Comparison of ENCODE assay signal across 8 cellular contexts in the genomic region with DNA sequence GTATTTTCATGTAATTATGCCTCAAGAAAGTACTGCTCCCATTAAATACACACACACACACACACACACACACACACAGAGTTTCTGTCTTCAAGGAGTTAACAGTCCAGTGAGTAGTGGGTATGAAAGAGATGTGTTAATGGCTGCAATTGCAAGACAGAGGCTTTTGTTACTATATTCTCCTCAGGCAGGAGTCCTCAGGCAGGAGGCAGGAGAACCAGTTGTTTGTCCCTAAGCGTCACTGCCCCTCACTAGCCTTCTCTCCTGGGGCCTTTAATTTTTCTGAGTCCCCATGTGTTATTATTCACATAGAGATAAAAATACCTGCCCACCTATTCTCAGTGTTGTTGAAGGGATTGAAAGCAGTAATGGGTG. TPM values are rescaled to one million over a fixed set of nuclear protein-coding genes. Genes with fewer than 3 reads are reported as not detected.
A peak's percentile ranks its signal among the peaks of the same experiment; 100 is the strongest.
DNase-seq lines count a peak whose midpoint lies in the region; TF ChIP-seq lines count a peak whose summit lies in the region.

No MANE protein-coding gene starts in this region.

- DNase-seq in left ventricle myocardium inferior (no peak), right atrium auricular region (ENCODE audit: low spot score) (no peak), uterus (no peak), HCEC 1CT (no peak), cortex of kidney (lab: John Stamatoyannopoulos, UW) (no peak)
- no peak for DNase-seq in activated naive CD8-positive, alpha-beta T cell treated with anti-CD3 and anti-CD28 coated beads for 36 hours
- DNase-seq in stimulated activated CD4-positive, alpha-beta T cell treated with anti-CD3 and anti-CD28 coated beads, Interleukin-4, amount 100 ng/mL, for 4 hours = no peak

- H3K9ac ChIP-seq in mucosa of stomach (ENCODE audit: low read length) = peak overlapping the region; percentile 65

- peaks cover 2% of the 10 kb centered on the region for H3K9me3 Mint-ChIP-seq in activated naive CD8-positive, alpha-beta T cell treated with anti-CD3 and anti-CD28 coated beads for 36 hours

- H3K36me3 ChIP-seq in left ventricle myocardium inferior (no peaks in the 10 kb centered on the region), right atrium auricular region (no peaks in the 10 kb centered on the region), mucosa of stomach (ENCODE audit: control insufficient read depth, insufficient read depth, low read length) (no peaks in the 10 kb centered on the region), uterus (no peaks in the 10 kb centered on the region)

- peak overlapping the region; percentile 85 for H3K4me3 Mint-ChIP-seq in activated naive CD8-positive, alpha-beta T cell treated with anti-CD3 and anti-CD28 coated beads for 36 hours

- H3K27ac Mint-ChIP-seq in activated naive CD8-positive, alpha-beta T cell treated with anti-CD3 and anti-CD28 coated beads for 36 hours = peak overlapping the region; percentile 97

- peaks cover 87% of the 10 kb centered on the region for H3K4me1 Mint-ChIP-seq in activated naive CD8-positive, alpha-beta T cell treated with anti-CD3 and anti-CD28 coated beads for 36 hours

- peaks cover 11% of the 10 kb centered on the region for H3K27me3 Mint-ChIP-seq in activated naive CD8-positive, alpha-beta T cell treated with anti-CD3 and anti-CD28 coated beads for 36 hours

- H3K36me3 Mint-ChIP-seq in activated naive CD8-positive, alpha-beta T cell treated with anti-CD3 and anti-CD28 coated beads for 36 hours = peaks cover 35% of the 10 kb centered on the region

- peaks cover 44% of the 10 kb centered on the region for H3K4me1 ChIP-seq in left ventricle myocardium inferior
- H3K4me1 ChIP-seq in right atrium auricular region = peaks cover 0 to 41% of the 10 kb centered on the region in 2 donors
- H3K4me1 ChIP-seq in mucosa of stomach (ENCODE audit: control insufficient read depth, insufficient read depth, low read length) = peaks cover 71% of the 10 kb centered on the region
- H3K4me1 ChIP-seq in uterus = peaks cover 0 to 3% of the 10 kb centered on the region in 2 donors

- no peak for TF ChIP-seq POLR2A in uterus (IDR thresholded peaks at IDR 0.05)

- intact Hi-C loops in left ventricle myocardium inferior (cut with micrococcal nuclease) = loop anchor here (10.0 kb wide), 1 partner anchor 163 kb away; no protein-coding TSS in a partner anchor
- intact Hi-C loops in uterus (cut with DNase I; ENCODE audit: low total_unique reads) = loop anchor here (5.0 to 10.0 kb wide), 2 partner anchors 97 to 166 kb away; no protein-coding TSS in a partner anchor

- H3K4me3 ChIP-seq in left ventricle myocardium inferior (no peak overlapping the region), right atrium auricular region (no peak overlapping the region), mucosa of stomach (ENCODE audit: low read length) (no peak overlapping the region), uterus (no peak overlapping the region)

- H3K27me3 ChIP-seq in left ventricle myocardium inferior (ENCODE audit: low read depth) (no peaks in the 10 kb centered on the region), right atrium auricular region (no peaks in the 10 kb centered on the region), mucosa of stomach (ENCODE audit: control insufficient read depth, insufficient read depth, low read length) (no peaks in the 10 kb centered on the region), uterus (no peaks in the 10 kb centered on the region)

- no peaks in the 10 kb centered on the region for H3K9me3 ChIP-seq in left ventricle myocardium inferior (replicated peaks)
- H3K9me3 ChIP-seq in right atrium auricular region = no peaks in the 10 kb centered on the region
- H3K9me3 ChIP-seq in mucosa of stomach (ENCODE audit: control insufficient read depth, low read length) = no peaks in the 10 kb centered on the region
- no peaks in the 10 kb centered on the region for H3K9me3 ChIP-seq in uterus

- no peak for TF ChIP-seq CTCF in left ventricle myocardium inferior (IDR thresholded peaks at IDR 0.05; ENCODE audit: borderline replicate concordance)
- no peak for TF ChIP-seq CTCF in right atrium auricular region (IDR thresholded peaks at IDR 0.05)
- TF ChIP-seq CTCF in uterus (IDR thresholded peaks at IDR 0.05) = no peak

- peak overlapping the region; percentile 67 for H3K27ac ChIP-seq in left ventricle myocardium inferior (replicated peaks)
- peak overlapping the region in 1 of 2 donors; percentile 47 for H3K27ac ChIP-seq in right atrium auricular region
- peak overlapping the region; percentile 46 to 79 for H3K27ac ChIP-seq in uterus

RNA-seq across cellular contexts. Expression of gene DAD1, which starts 31.2 kb away (rescaled TPM):
- total RNA-seq in left ventricle myocardium inferior (118 TPM), right atrium auricular region (100 to 1,000 TPM; 250 to 251 TPM), uterus (100 to 1,000 TPM in 3 of 4 donors, 10 to 100 TPM in 1; 92.2 to 375 (median 207) TPM)
- total RNA-seq in activated naive CD8-positive, alpha-beta T cell treated with anti-CD3 and anti-CD28 coated beads for 36 hours = 100 to 1,000 TPM; 197 to 208 TPM

RNA-seq across cellular contexts. Expression of gene ABHD4, which starts 40.3 kb away (rescaled TPM):
- 23.2 TPM for total RNA-seq in left ventricle myocardium inferior
- total RNA-seq in right atrium auricular region = 10 to 100 TPM; 20.9 to 25.4 TPM
- 1 to 10 TPM; 8.2 to 8.7 TPM for total RNA-seq in activated naive CD8-positive, alpha-beta T cell treated with anti-CD3 and anti-CD28 coated beads for 36 hours
- total RNA-seq in uterus = 10 to 100 TPM; 17.9 to 40.0 (median 28.6) TPM
